Comparison of ENCODE assay signal across 11 cellular contexts in genomic region chr9:136213733-136214132, GRCh38. TPM values are rescaled to one million over a fixed set of nuclear protein-coding genes. Genes with fewer than 3 reads are reported as not detected.
"Had no signal": no experiment of that assay in that cellular context is flagged by ENCODE, and none has a peak within 500 bp of the region (broad histone marks: within the 10 kb centered on the region; RNA-seq: fewer than 3 reads in every experiment).

No MANE protein-coding gene starts in this region.

- H3K4me3 ChIP-seq: GM23248 had no signal

- H2AFZ ChIP-seq: GM23248 had no signal

- H3K4me1 Mint-ChIP-seq: H9 had no signal

- H3K27ac Mint-ChIP-seq: H9, HFFc6 had no signal

- H3K4me3 Mint-ChIP-seq: H9, HFFc6 had no signal

- H3K4me2 ChIP-seq: KMS-11 had no signal

- H3K27ac ChIP-seq: GM23248, HL-60, KMS-11 had no signal

- H3K9me3 Mint-ChIP-seq: H9 had no signal

- H3K9ac ChIP-seq: GM23248, KMS-11 had no signal

- DNase-seq: GM23248, H9, HCEC 1CT, HFFc6, IMR-90, KBM-7 had no signal

- FAIRE-seq: H1, H54 had no signal

RNA-seq across cellular contexts. Expression of gene LHX3, which starts 8.8 kb away (rescaled TPM):
- total RNA-seq: GM23248, H1, H9, HFFc6, HT1080, IMR-90 had no signal
- polyA plus RNA-seq: GM23248, IMR-90 had no signal
